12 cellular contexts compared by ENCODE assay signal in the genomic region with DNA sequence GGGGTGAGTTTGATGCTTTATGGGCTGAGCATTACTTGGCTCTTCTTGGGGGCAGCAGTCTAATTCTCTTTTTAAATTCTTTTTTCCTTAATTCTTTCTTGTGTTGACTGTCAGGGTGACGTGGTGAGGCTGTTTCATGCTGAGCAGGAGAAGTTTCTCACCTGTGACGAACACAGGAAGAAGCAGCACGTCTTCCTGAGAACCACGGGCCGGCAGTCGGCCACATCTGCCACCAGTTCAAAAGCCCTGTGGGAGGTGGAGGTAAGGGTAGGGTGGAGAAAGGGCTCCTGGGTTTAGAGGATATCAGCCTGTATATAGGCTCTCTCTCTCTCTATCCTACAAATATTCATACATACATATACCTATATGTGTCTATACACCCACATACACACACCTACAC.
"Had no signal": no experiment of that assay in that cellular context is flagged by ENCODE, and none has a peak within 500 bp of the region (broad histone marks: within the 10 kb centered on the region; RNA-seq: fewer than 3 reads in every experiment).

No MANE protein-coding gene starts in this region.

- H3K27me3 ChIP-seq: body of pancreas, hepatocyte had no signal

- H3K4me1 ChIP-seq: body of pancreas had no signal

- H3K27me3 Mint-ChIP-seq: type B pancreatic cell had no signal

- H3K4me3 Mint-ChIP-seq: neural crest cell, type B pancreatic cell, WTC11 had no signal

- H3K9me3 ChIP-seq: body of pancreas had no signal

- H3K27ac Mint-ChIP-seq: type B pancreatic cell, WTC11 had no signal

- H3K4me3 ChIP-seq: body of pancreas, hepatocyte had no signal

- H3K27ac ChIP-seq: body of pancreas, hepatocyte had no signal

- DNase-seq: activated CD8-positive, alpha-beta memory T cell treated with anti-CD3 and anti-CD28 coated beads for 24 hours; body of pancreas; effector memory CD4-positive, alpha-beta T cell; kidney glomerular epithelial cell; mesendoderm; substantia nigra had no signal

- H3K4me1 Mint-ChIP-seq: neural crest cell, WTC11 had no signal

- H3K36me3 Mint-ChIP-seq: WTC11 had no signal

- ATAC-seq: body of pancreas, Right ventricle myocardium inferior, SK-N-SH treated with all-trans-retinoic acid at 6 μM for 48 hours, WTC11 had no signal

- H3K9me3 Mint-ChIP-seq: neural crest cell, type B pancreatic cell, WTC11 had no signal
